In genomic region chr2:16394072-16394985, GRCh38 we compare ENCODE assay signal across 14 cellular contexts.
DNase-seq lines count a peak whose midpoint lies in the region; ATAC-seq, FAIRE-seq and TF ChIP-seq lines count a peak whose summit lies in the region.
"Had no signal": no experiment of that assay in that cellular context is flagged by ENCODE, and none has a peak within 500 bp of the region (broad histone marks: within the 10 kb centered on the region; RNA-seq: fewer than 3 reads in every experiment).

No MANE protein-coding gene starts in this region.

- H3K27me3 ChIP-seq in dorsolateral prefrontal cortex (peaks cover 0 to 22% (median 0%) of the 10 kb centered on the region in 45 donors), pancreas (no peaks in the 10 kb centered on the region)
- H3K27me3 ChIP-seq: ascending aorta had no signal

- H3K36me3 ChIP-seq in pancreas: no peaks in the 10 kb centered on the region
- H3K36me3 ChIP-seq: ascending aorta, lower lobe of right lung had no signal

- H3K4me1 ChIP-seq in pancreas: no peaks in the 10 kb centered on the region
- H3K4me1 ChIP-seq: ascending aorta, lower lobe of right lung had no signal

- peak in 3 of 4 donors; percentile 57 to 84 (median 83) for ATAC-seq in pancreas
- ATAC-seq in GM18858 (IDR thresholded peaks at IDR 0.05; ENCODE audit: unreplicated experiment): no peak
- no peak for ATAC-seq in GM21529 (IDR thresholded peaks at IDR 0.05; ENCODE audit: unreplicated experiment)
- ATAC-seq: activated T-helper 17 cell treated with anti-CD3 and anti-CD28 coated beads, Interleukin-2, amount 50 U/mL, for 72 hours; lower lobe of right lung had no signal

- TF ChIP-seq CTCF in dorsolateral prefrontal cortex (IDR thresholded peaks at IDR 0.05 in 54 of 56, conservative IDR thresholded peaks at IDR 0.05 in 2 of 56; ENCODE audit: low read depth in 1 of 56, partially characterized antibody in 56 of 56): no peak
- TF ChIP-seq CTCF in pancreas (IDR thresholded peaks at IDR 0.05): no peak

- FAIRE-seq in pancreas (lab: Jason Lieb, UNC): no peak
- FAIRE-seq: A204.1 had no signal

- H3K27ac ChIP-seq in dorsolateral prefrontal cortex (no peak overlapping the region), pancreas (no peak overlapping the region)
- H3K27ac ChIP-seq: ascending aorta, lower lobe of right lung had no signal

- H3K9me3 ChIP-seq in pancreas: no peaks in the 10 kb centered on the region
- H3K9me3 ChIP-seq: ascending aorta, lower lobe of right lung had no signal

- DNase-seq in DMS53 (lab: John Stamatoyannopoulos, UW) (peak; percentile 39), DMS53 treated with DMSO at 0.1 percent for 48 hours (lab: John Stamatoyannopoulos, UW; ENCODE audit: unreplicated experiment) (no peak), NCI-H1694 (lab: John Stamatoyannopoulos, UW) (peak; percentile 14), dorsolateral prefrontal cortex (peak in 6 of 10 donors; percentile 40 to 72 (median 50)), pancreas (peak in 3 of 6 donors; percentile 13 to 73 (median 23)), HT-29 (ENCODE audit: low spot score) (no peak)
- DNase-seq: Kasumi-1, lower lobe of right lung, NCI-H2107 had no signal

- H3K4me3 ChIP-seq in dorsolateral prefrontal cortex (no peak overlapping the region), pancreas (no peak overlapping the region)
- H3K4me3 ChIP-seq: ascending aorta, lower lobe of right lung had no signal

- intact Hi-C loops in dorsolateral prefrontal cortex (cut with DNase I) (no loop called here), pancreas (cut with DNase I) (no loop called here)

- 51 to 53% methylated on average over 14 to 15 of the region's 15 CpGs for WGBS in pancreas, 2 donors

Comparison
In these comparisons a context has a peak if more than half of its experiments do, and no peak if none do; other contexts are left out.
1. DNase-seq: peak in DMS53 (single experiment), NCI-H1694 (single experiment) and dorsolateral prefrontal cortex (6 of 10); none in DMS53 treated with DMSO at 0.1 percent for 48 hours (single experiment) and HT-29 (single experiment).
2. ATAC-seq: peak in pancreas (3 of 4); none in GM18858 (single experiment) and GM21529 (single experiment).